7 cellular contexts compared by ENCODE assay signal in the genomic region with DNA sequence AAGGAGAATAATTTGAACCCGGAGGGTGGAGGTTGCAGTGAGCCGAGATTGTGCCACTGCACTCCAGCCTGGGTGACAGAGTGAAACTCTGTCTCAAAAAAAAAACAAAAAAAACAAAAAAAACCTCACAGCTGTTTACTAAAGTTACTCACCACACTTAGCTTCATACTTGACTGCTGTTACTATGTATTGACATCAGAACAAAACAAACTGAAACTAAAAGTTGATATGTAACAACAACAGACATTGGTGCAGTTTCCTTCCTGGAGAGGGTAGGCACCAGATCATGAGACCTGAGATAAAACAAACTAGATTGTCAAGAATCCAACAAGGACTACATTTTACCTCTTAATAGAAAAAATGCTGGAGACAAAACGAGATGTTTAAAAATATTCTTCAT. TPM values are rescaled to one million over a fixed set of nuclear protein-coding genes. Genes with fewer than 3 reads are reported as not detected.
DNase-seq lines count a peak whose midpoint lies in the region; ATAC-seq, FAIRE-seq and TF ChIP-seq lines count a peak whose summit lies in the region.
"Not testable (repeated sequence)": the region's sequence is repeated elsewhere in the genome, so short reads cannot be mapped to it uniquely, and the experiment has no call there.

No MANE protein-coding gene starts in this region.

- ATAC-seq in GM19372 (IDR thresholded peaks at IDR 0.05; ENCODE audit: low read depth, unreplicated experiment) = peak; percentile 81
- peak; percentile 90 for ATAC-seq in HG02610 (IDR thresholded peaks at IDR 0.05; ENCODE audit: unreplicated experiment)
- ATAC-seq in HG03196 (IDR thresholded peaks at IDR 0.05; ENCODE audit: unreplicated experiment) = peak; percentile 95
- peak; percentile 95 for ATAC-seq in GM12878
- ATAC-seq in left lung = peak; percentile 79

- H3K4me3 ChIP-seq in GM12878, left lung: not testable (repeated sequence)

- not testable (repeated sequence) for H3K79me2 ChIP-seq in GM12878 (ENCODE audit: control insufficient read depth, insufficient read depth, low read length)

- not testable (repeated sequence) for DNase-seq in GM12892 (ENCODE audit: insufficient read length); left lung
- DNase-seq in SK-MEL-5 (ENCODE audit: low read depth, low spot score) = peak; percentile 46
- peak; percentile 46 for DNase-seq in GM12878 (ENCODE audit: low read depth, low spot score)

- H3K4me2 ChIP-seq in GM12878 (ENCODE audit: control insufficient read depth, insufficient read depth) = not testable (repeated sequence)

- BruUV-seq in GM12878 (replicated peaks; lab: Mats Ljungman, UMichigan) = not testable (repeated sequence)

- TF ChIP-seq CTCF in GM12878 (IDR thresholded peaks at IDR 0.05 in 2 of 3, conservative IDR thresholded peaks at IDR 0.05 in 1 of 3; ENCODE audit: control insufficient read depth in 2 of 3, extremely low read depth in 1 of 3, insufficient read depth in 1 of 3, low read depth in 3 of 3, low read length in 3 of 3); left lung (IDR thresholded peaks at IDR 0.05): not testable (repeated sequence)

- not testable (repeated sequence) for H3K9ac ChIP-seq in GM12878 (ENCODE audit: control insufficient read depth, insufficient read depth, low read length)

- intact Hi-C loops in GM12878 (cut with micrococcal nuclease; ENCODE audit: unreplicated experiment); left lung (cut with DNase I): not testable (repeated sequence)

- not testable (repeated sequence) for H3K4me1 ChIP-seq in GM12878 (ENCODE audit: control insufficient read depth, insufficient read depth, low read length); left lung

- SMC1A ChIA-PET in GM12878 (lab: Charles Lee; ENCODE audit: uncharacterized antibody, unreplicated experiment) = interaction anchor here (0.5 to 1.6 kb wide), 5 partner anchors 20 to 140 kb away, joined by 3 to 9 read pairs (median 3); partner anchors contain the start of genes RPL39 and UPF3B

- POLR2A ChIA-PET in GM12878 (lab: Charles Lee) = interaction anchor here (0.7 to 1.8 kb wide), 2 partner anchors 27 to 30 kb away, joined by 3 to 11 read pairs; partner anchors contain the start of gene RPL39

- not testable (repeated sequence) for H3K27ac ChIP-seq in GM12878 (ENCODE audit: control insufficient read depth, insufficient read depth)
- H3K27ac ChIP-seq in left lung = peak overlapping the region; percentile 33 to 54

- not testable (repeated sequence) for H3K27me3 ChIP-seq in GM12878 (replicated peaks in 1 of 2; ENCODE audit: control insufficient read depth in 2 of 2, insufficient read depth in 2 of 2, low read length in 1 of 2); left lung

- H3K9me3 ChIP-seq in GM12878 (replicated peaks; ENCODE audit: control insufficient read depth, insufficient read depth, low read length); left lung: not testable (repeated sequence)

- RAD21 ChIA-PET in GM12878 (lab: Charles Lee; ENCODE audit: unreplicated experiment) = interaction anchor here (1.2 to 2.1 kb wide), 2 partner anchors 30 to 57 kb away, joined by 3 to 9 read pairs; partner anchors contain the start of gene RPL39

- TF ChIP-seq POLR2A in GM12892 (IDR thresholded peaks at IDR 0.05; ENCODE audit: low read depth, low read length); GM12878 (IDR thresholded peaks at IDR 0.05; ENCODE audit: low read depth, low read length): not testable (repeated sequence)

- H3K36me3 ChIP-seq in GM12878 (ENCODE audit: control insufficient read depth in 2 of 2, insufficient read depth in 2 of 2, low read length in 1 of 2); left lung: not testable (repeated sequence)

- in situ Hi-C loops in SK-MEL-5 (cut with HindIII; ENCODE audit: low pct_unique_long_range_greater_than_20kb, low sequenced_read_pairs); GM12878 (cut with MboI): not testable (repeated sequence)

- CTCF ChIA-PET in GM12878 (lab: Yijun Ruan, JAX) = interaction anchor here (0.6 to 1.0 kb wide), 2 partner anchors 30 to 200 kb away, joined by 3 read pairs; partner anchors contain the start of gene RPL39

- TF ChIP-seq RAD21 in GM12878 (IDR thresholded peaks at IDR 0.05; ENCODE audit: insufficient read depth, low read depth, low read length) = not testable (repeated sequence)

- H2AFZ ChIP-seq in GM12878 (ENCODE audit: control insufficient read depth, low read depth, low read length) = not testable (repeated sequence)

- WGBS in GM12878 (ENCODE audit: insufficient coverage, insufficient replicate concordance, low lambda C conversion rate, missing lambda C conversion rate) = 0% methylated on average over 3 of the region's 3 CpGs

- TF ChIP-seq EP300 in GM12878 (IDR thresholded peaks at IDR 0.05; ENCODE audit: borderline replicate concordance in 1 of 2, control insufficient read depth in 1 of 2, low read depth in 2 of 2, low read length in 2 of 2) = not testable (repeated sequence)

- FAIRE-seq in GM12892 (lab: Jason Lieb, UNC) = peak; percentile 24
- not testable (repeated sequence) for FAIRE-seq in GM12878 (lab: Jason Lieb, UNC)

- not testable (repeated sequence) for H4K20me1 ChIP-seq in GM12878 (ENCODE audit: control insufficient read depth, insufficient read depth)

RNA-seq across cellular contexts. Expression of gene RPL39, which starts 30.3 kb away (rescaled TPM):
- 9,006 TPM for polyA plus RNA-seq in GM12892 (2012; ENCODE audit: missing spikeins)
- total RNA-seq in SK-MEL-5 (2014; rRNA removed; shearing (Covaris generic)) = 2,526 and 2,613 TPM in 2 replicates
- 1,915 and 2,067 TPM in 2 replicates for polyA plus RNA-seq in SK-MEL-5 (2015; cell fraction: cytosol; rRNA removed)
- 251 and 430 TPM in 2 replicates for polyA plus RNA-seq in SK-MEL-5 (2015; cell fraction: nucleus; rRNA removed)
- total RNA-seq in GM12878 (2013; cell fraction: nucleolus; rRNA removed) = 298 and 461 TPM in 2 replicates
- total RNA-seq in GM12878 (2014; rRNA removed) = 1,792 and 2,082 TPM in 2 replicates
- total RNA-seq in GM12878 (2014; rRNA removed; fragmentation: Illumina TruSeq; extraction: Trizol) = 3,753 and 4,112 TPM in 2 replicates
- total RNA-seq in GM12878 (2021) = 2,274 and 2,439 TPM in 2 replicates
- 4,793 TPM for polyA plus RNA-seq in GM12878 (2011; ENCODE audit: low read depth)
- polyA plus RNA-seq in GM12878 (2011; rRNA removed) = 4,235 and 5,931 TPM in 2 replicates
- polyA plus RNA-seq in GM12878 (2011; cell fraction: cytosol; rRNA removed) = 2,324 and 2,798 TPM in 2 replicates
- polyA plus RNA-seq in GM12878 (2011; cell fraction: nucleus; rRNA removed) = 799 and 1,687 TPM in 2 replicates
- 9,814 and 10,250 TPM in 2 replicates for polyA plus RNA-seq in GM12878 (2012)
- 6,541 and 7,422 TPM in 2 replicates for polyA plus RNA-seq in GM12878 (2014; fragmentation: Illumina TruSeq; extraction: Trizol)
- polyA plus RNA-seq in GM12878 (2014; fragmentation: Nextera tagmentation; extraction: Ambion mirVana) = 1,000 to 10,000 TPM; 4,146 to 5,350 TPM
- polyA plus RNA-seq in GM12878 (2014; rRNA removed) = 2,881 and 3,581 TPM in 2 replicates
- polyA plus RNA-seq in GM12878 (2016; fragmentation: Nextera tagmentation; extraction: Ambion mirVana) = 1,000 to 10,000 TPM; 1,812 to 1,889 TPM
- 1,155 and 1,469 TPM in 2 replicates for polyA minus RNA-seq in GM12878 (2011; rRNA and poly(A)+ RNA removed)
- 295 and 328 TPM in 2 replicates for polyA minus RNA-seq in GM12878 (2011; cell fraction: cytosol; rRNA and poly(A)+ RNA removed)
- 71.3 and 90.8 TPM in 2 replicates for polyA minus RNA-seq in GM12878 (2011; cell fraction: nucleus; rRNA and poly(A)+ RNA removed)
- total RNA-seq in left lung = 1,000 to 10,000 TPM; 1,442 to 1,453 TPM

RNA-seq across cellular contexts. Expression of gene UPF3B, which starts 31.1 kb away (rescaled TPM):
- 26.3 TPM for polyA plus RNA-seq in GM12892 (2012; ENCODE audit: missing spikeins)
- 3.9 and 4.5 TPM in 2 replicates for total RNA-seq in SK-MEL-5 (2014; rRNA removed; shearing (Covaris generic))
- polyA plus RNA-seq in SK-MEL-5 (2015; cell fraction: cytosol; rRNA removed) = 8.2 and 9.7 TPM in 2 replicates
- polyA plus RNA-seq in SK-MEL-5 (2015; cell fraction: nucleus; rRNA removed) = 8.2 and 16.6 TPM in 2 replicates
- 11.4 and 12.5 TPM in 2 replicates for total RNA-seq in GM12878 (2013; cell fraction: nucleolus; rRNA removed)
- total RNA-seq in GM12878 (2014; rRNA removed) (5.7 and 7.2 TPM in 2 replicates), GM12878 (2014; rRNA removed; fragmentation: Illumina TruSeq; extraction: Trizol) (15.0 and 16.5 TPM in 2 replicates), GM12878 (2021) (12.3 and 14.4 TPM in 2 replicates), left lung (1 to 10 TPM; 4.5 to 5.5 TPM)
- polyA plus RNA-seq in GM12878 (2011; ENCODE audit: low read depth) = 11.6 TPM
- polyA plus RNA-seq in GM12878 (2011; rRNA removed) (24.8 and 38.7 TPM in 2 replicates), GM12878 (2014; fragmentation: Illumina TruSeq; extraction: Trizol) (35.3 and 44.1 TPM in 2 replicates), GM12878 (2014; fragmentation: Nextera tagmentation; extraction: Ambion mirVana) (10 to 100 TPM; 24.6 to 27.0 TPM), GM12878 (2014; rRNA removed) (14.6 and 17.4 TPM in 2 replicates), GM12878 (2016; fragmentation: Nextera tagmentation; extraction: Ambion mirVana) (10 to 100 TPM; 22.1 to 22.2 TPM)
- 5.8 and 6.9 TPM in 2 replicates for polyA plus RNA-seq in GM12878 (2011; cell fraction: cytosol; rRNA removed)
- polyA plus RNA-seq in GM12878 (2011; cell fraction: nucleus; rRNA removed) = 12.3 and 14.4 TPM in 2 replicates
- 16.7 and 17.3 TPM in 2 replicates for polyA plus RNA-seq in GM12878 (2012)
- 4.1 and 5.0 TPM in 2 replicates for polyA minus RNA-seq in GM12878 (2011; rRNA and poly(A)+ RNA removed)
- polyA minus RNA-seq in GM12878 (2011; cell fraction: cytosol; rRNA and poly(A)+ RNA removed) = 1.6 and 3.3 TPM in 2 replicates
- polyA minus RNA-seq in GM12878 (2011; cell fraction: nucleus; rRNA and poly(A)+ RNA removed) = 3.3 and 3.4 TPM in 2 replicates

RNA-seq across cellular contexts. Expression of gene RNF113A, which starts 49.8 kb away (rescaled TPM):
- 24.9 TPM for polyA plus RNA-seq in GM12892 (2012; ENCODE audit: missing spikeins)
- total RNA-seq in SK-MEL-5 (2014; rRNA removed; shearing (Covaris generic)) = 25.7 and 27.0 TPM in 2 replicates
- polyA plus RNA-seq in SK-MEL-5 (2015; cell fraction: cytosol; rRNA removed) = 23.3 and 27.5 TPM in 2 replicates
- 17.9 and 19.4 TPM in 2 replicates for polyA plus RNA-seq in SK-MEL-5 (2015; cell fraction: nucleus; rRNA removed)
- total RNA-seq in GM12878 (2013; cell fraction: nucleolus; rRNA removed) = 9.8 and 10.5 TPM in 2 replicates
- total RNA-seq in GM12878 (2014; rRNA removed) (20.6 and 22.3 TPM in 2 replicates), GM12878 (2014; rRNA removed; fragmentation: Illumina TruSeq; extraction: Trizol) (19.8 and 22.5 TPM in 2 replicates), GM12878 (2021) (21.9 and 22.0 TPM in 2 replicates), left lung (10 to 100 TPM; 10.2 to 11.2 TPM)
- 25.7 TPM for polyA plus RNA-seq in GM12878 (2011; ENCODE audit: low read depth)
- polyA plus RNA-seq in GM12878 (2011; rRNA removed) (24.9 and 30.5 TPM in 2 replicates), GM12878 (2014; fragmentation: Illumina TruSeq; extraction: Trizol) (15.1 and 23.6 TPM in 2 replicates), GM12878 (2014; fragmentation: Nextera tagmentation; extraction: Ambion mirVana) (10 to 100 TPM; 22.7 to 23.1 TPM), GM12878 (2014; rRNA removed) (25.5 and 26.8 TPM in 2 replicates), GM12878 (2016; fragmentation: Nextera tagmentation; extraction: Ambion mirVana) (10 to 100 TPM; 32.2 to 33.1 TPM)
- polyA plus RNA-seq in GM12878 (2011; cell fraction: cytosol; rRNA removed) = 33.3 and 33.4 TPM in 2 replicates
- polyA plus RNA-seq in GM12878 (2011; cell fraction: nucleus; rRNA removed) = 40.5 and 41.1 TPM in 2 replicates
- polyA plus RNA-seq in GM12878 (2012) = 29.6 and 35.8 TPM in 2 replicates
- 12.8 and 13.9 TPM in 2 replicates for polyA minus RNA-seq in GM12878 (2011; rRNA and poly(A)+ RNA removed)
- polyA minus RNA-seq in GM12878 (2011; cell fraction: cytosol; rRNA and poly(A)+ RNA removed) = 5.4 and 5.6 TPM in 2 replicates
- polyA minus RNA-seq in GM12878 (2011; cell fraction: nucleus; rRNA and poly(A)+ RNA removed) = 8.0 and 14.2 TPM in 2 replicates

RNA-seq across cellular contexts. Expression of gene NDUFA1, which starts 49.9 kb away (rescaled TPM):
- 298 TPM for polyA plus RNA-seq in GM12892 (2012; ENCODE audit: missing spikeins)
- 153 and 162 TPM in 2 replicates for total RNA-seq in SK-MEL-5 (2014; rRNA removed; shearing (Covaris generic))
- 61.1 and 87.0 TPM in 2 replicates for polyA plus RNA-seq in SK-MEL-5 (2015; cell fraction: cytosol; rRNA removed)
- 8.3 and 15.2 TPM in 2 replicates for polyA plus RNA-seq in SK-MEL-5 (2015; cell fraction: nucleus; rRNA removed)
- total RNA-seq in GM12878 (2013; cell fraction: nucleolus; rRNA removed) = 7.9 and 10.4 TPM in 2 replicates
- total RNA-seq in GM12878 (2014; rRNA removed) (114 and 143 TPM in 2 replicates), GM12878 (2014; rRNA removed; fragmentation: Illumina TruSeq; extraction: Trizol) (244 and 255 TPM in 2 replicates), GM12878 (2021) (113 and 119 TPM in 2 replicates), left lung (10 to 100 TPM; 81.7 to 91.9 TPM)
- 15.2 TPM for polyA plus RNA-seq in GM12878 (2011; ENCODE audit: low read depth)
- polyA plus RNA-seq in GM12878 (2011; rRNA removed) (369 and 506 TPM in 2 replicates), GM12878 (2014; fragmentation: Illumina TruSeq; extraction: Trizol) (109 and 116 TPM in 2 replicates), GM12878 (2014; fragmentation: Nextera tagmentation; extraction: Ambion mirVana) (1,000 to 10,000 TPM in 1 of 2 experiments, 100 to 1,000 TPM in 1; 999 to 1,113 TPM), GM12878 (2014; rRNA removed) (205 and 215 TPM in 2 replicates), GM12878 (2016; fragmentation: Nextera tagmentation; extraction: Ambion mirVana) (100 to 1,000 TPM; 444 to 509 TPM)
- 87.1 and 103 TPM in 2 replicates for polyA plus RNA-seq in GM12878 (2011; cell fraction: cytosol; rRNA removed)
- polyA plus RNA-seq in GM12878 (2011; cell fraction: nucleus; rRNA removed) = 87.5 and 115 TPM in 2 replicates
- 175 and 216 TPM in 2 replicates for polyA plus RNA-seq in GM12878 (2012)
- polyA minus RNA-seq in GM12878 (2011; rRNA and poly(A)+ RNA removed) = 41.3 and 54.3 TPM in 2 replicates
- 27.7 and 39.2 TPM in 2 replicates for polyA minus RNA-seq in GM12878 (2011; cell fraction: cytosol; rRNA and poly(A)+ RNA removed)
- 5.8 and 10.1 TPM in 2 replicates for polyA minus RNA-seq in GM12878 (2011; cell fraction: nucleus; rRNA and poly(A)+ RNA removed)
